In the genomic region with DNA sequence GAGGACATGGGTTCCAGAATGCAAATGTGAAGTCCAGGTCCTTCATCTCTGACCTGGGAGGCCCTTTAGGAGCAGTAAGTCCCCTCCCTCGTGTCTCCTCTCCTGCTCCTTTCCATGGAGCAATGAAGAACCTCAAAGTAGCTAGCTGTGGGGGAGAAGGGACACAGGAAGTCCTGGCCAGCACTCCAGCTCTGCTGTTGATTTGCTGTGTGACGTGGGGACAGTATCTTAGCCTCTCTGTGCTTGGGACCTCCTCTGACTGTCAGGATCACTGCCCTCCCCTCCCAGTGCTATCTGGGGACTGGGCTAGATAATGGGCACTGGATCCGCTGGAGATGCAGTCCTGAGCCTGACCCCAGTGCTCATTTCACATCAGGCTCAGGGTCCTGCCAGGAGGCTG, we compare ENCODE assay signal across 24 cellular contexts. TPM values are rescaled to one million over a fixed set of nuclear protein-coding genes. Genes with fewer than 3 reads are reported as not detected.
A peak's percentile ranks its signal among the peaks of the same experiment; 100 is the strongest.
DNase-seq lines count a peak whose midpoint lies in the region; ATAC-seq, FAIRE-seq and TF ChIP-seq lines count a peak whose summit lies in the region.
"Had no signal": no experiment of that assay in that cellular context is flagged by ENCODE, and none has a peak within 500 bp of the region (broad histone marks: within the 10 kb centered on the region; RNA-seq: fewer than 3 reads in every experiment).

No MANE protein-coding gene starts in this region.

- H3K79me2 ChIP-seq in K562 (ENCODE audit: control insufficient read depth, insufficient read depth, low read length) (no peaks in the 10 kb centered on the region), trophoblast cell (ENCODE audit: control insufficient read depth, insufficient read depth, low read length, poor library complexity) (peaks cover 3% of the 10 kb centered on the region)

- H3K9me3 ChIP-seq in K562 (replicated peaks; ENCODE audit: control insufficient read depth, insufficient read depth, low read depth, low read length) (no peaks in the 10 kb centered on the region), trophoblast cell (ENCODE audit: insufficient read depth, low read depth, low read length) (peaks cover 2% of the 10 kb centered on the region)
- H3K9me3 ChIP-seq: A549, ascending aorta had no signal

- no peak for TF ChIP-seq CTCF in K562 (IDR thresholded peaks at IDR 0.05 in 2 of 3, conservative IDR thresholded peaks at IDR 0.05 in 1 of 3; ENCODE audit: insufficient read depth in 2 of 3, low read depth in 1 of 3, low read length in 3 of 3)

- DNase-seq in activated CD8-positive, alpha-beta memory T cell treated with anti-CD3 and anti-CD28 coated beads, Interleukin-2, amount 10 ng/mL, durations not matched to agents 7 days and 5 days: no peak
- DNase-seq in activated CD8-positive, alpha-beta memory T cell treated with anti-CD3 and anti-CD28 coated beads for 24 hours: no peak
- DNase-seq in K562 (ENCODE audit: extremely low read depth in 1 of 4, low spot score in 3 of 4) (no peak), trophoblast cell (no peak), RKO (ENCODE audit: low spot score) (no peak), HUDEP-2 (lab: John Stamatoyannopoulos, UW; ENCODE audit: unreplicated experiment in 76 of 76) (no peak)
- DNase-seq: activated CD8-positive, alpha-beta memory T cell treated with anti-CD3 and anti-CD28 coated beads, Interleukin-2, amount 50 U/mL, for 4 hours; activated gamma-delta T cell treated with Interleukin-2 at 50 U/mL for 16 hours; foreskin keratinocyte; GM23248; hypothalamus; mesenchymal stem cell; NCI-H146; NCI-H748 treated with DMSO at 0.1 percent for 48 hours; stimulated activated CD4-positive, alpha-beta T cell treated with anti-CD3 and anti-CD28 coated beads, Interleukin-2, amount 100 ng/mL, for 24 hours; T-helper 9 cell had no signal

- H2BK5ac ChIP-seq in trophoblast cell (ENCODE audit: low read depth, low read length, poor library complexity): no peak overlapping the region

- no peak for TF ChIP-seq EP300 in K562 (IDR thresholded peaks at IDR 0.05; ENCODE audit: low read length)

- TF ChIP-seq POLR2A in K562 (conservative IDR thresholded peaks at IDR 0.05): no peak

- H2BK12ac ChIP-seq in trophoblast cell (ENCODE audit: low read length): no peak overlapping the region

- no peak for TF ChIP-seq RAD21 in K562 (CRISPR knock-in tag; conservative IDR thresholded peaks at IDR 0.05 in 1 of 2, IDR thresholded peaks at IDR 0.05 in 1 of 2)

- H3K4me3 ChIP-seq in K562 (no peak overlapping the region), trophoblast cell (ENCODE audit: low read depth, low read length) (no peak overlapping the region)
- H3K4me3 ChIP-seq: A549, ascending aorta, GM23248 had no signal

- H3K4me1 ChIP-seq in K562 (replicated peaks in 1 of 2; ENCODE audit: control insufficient read depth in 2 of 2, insufficient read depth in 2 of 2, low read length in 2 of 2): peaks cover 6 to 15% of the 10 kb centered on the region in 2 experiments; a peak in 4 of 5 replicates
- peaks cover 8 to 10% of the 10 kb centered on the region in 2 experiments for H3K4me1 ChIP-seq in trophoblast cell (ENCODE audit: control insufficient read depth in 1 of 2, insufficient read depth in 2 of 2, low read length in 2 of 2)
- H3K4me1 ChIP-seq: ascending aorta had no signal

- no peak overlapping the region for H3K14ac ChIP-seq in trophoblast cell (ENCODE audit: low read length)

- no peak overlapping the region for H2AK5ac ChIP-seq in trophoblast cell (ENCODE audit: low read length)

- peaks cover 9% of the 10 kb centered on the region for H3K79me1 ChIP-seq in trophoblast cell (ENCODE audit: low read length)

- 50% methylated on average over 3 of the region's 3 CpGs for WGBS in K562 (ENCODE audit: insufficient coverage, low coverage, missing lambda C conversion rate)
- WGBS in trophoblast cell (ENCODE audit: extremely low coverage, insufficient coverage, insufficient read length): no CpG with 5 or more reads among the region's 3 CpGs

- no TSS peak for BruUV-seq in K562 (replicated peaks; lab: Mats Ljungman, UMichigan)

- H3K27ac Mint-ChIP-seq in activated CD8-positive, alpha-beta memory T cell treated with anti-CD3 and anti-CD28 coated beads, Interleukin-2, amount 10 ng/mL, durations not matched to agents 7 days and 5 days: peak overlapping the region; percentile 97
- peak overlapping the region in 2 of 3 donors; percentile 67 to 82 for H3K27ac Mint-ChIP-seq in IgD-negative memory B cell
- H3K27ac Mint-ChIP-seq: nephron, progenitor cell of endocrine pancreas had no signal

- H3K27ac ChIP-seq in K562 (ENCODE audit: extremely low read depth, low read depth, low read length) (no peak overlapping the region), trophoblast cell (ENCODE audit: low read depth, low read length) (no peak overlapping the region)
- H3K27ac ChIP-seq: ascending aorta, foreskin keratinocyte, GM23248 had no signal

- no peak overlapping the region for H4K8ac ChIP-seq in trophoblast cell (ENCODE audit: low read depth, low read length)

- peak overlapping the region; percentile 37 for H4K91ac ChIP-seq in trophoblast cell (ENCODE audit: low read depth, low read length)

- POLR2A ChIA-PET in K562 (lab: Yijun Ruan, JAX): no interaction called here

- CTCF ChIA-PET in activated CD8-positive, alpha-beta memory T cell treated with anti-CD3 and anti-CD28 coated beads, Interleukin-2, amount 10 ng/mL, durations not matched to agents 7 days and 5 days (lab: Charles Lee): interaction anchor here (3.0 kb wide), 1 partner anchor 19 kb away, joined by 11 read pairs; no protein-coding TSS in a partner anchor
- CTCF ChIA-PET in K562 (lab: Yijun Ruan, JAX; ENCODE audit: low intra/inter-chr PET ratio): no interaction called here

- H3K27me3 ChIP-seq in K562 (ENCODE audit: control insufficient read depth in 2 of 2, insufficient read depth in 2 of 2, low read length in 2 of 2) (no peaks in the 10 kb centered on the region), trophoblast cell (ENCODE audit: insufficient read depth, low read length) (no peaks in the 10 kb centered on the region)
- H3K27me3 ChIP-seq: ascending aorta, foreskin keratinocyte had no signal

- H3K23ac ChIP-seq in trophoblast cell (ENCODE audit: low read length): no peak overlapping the region

- no peaks in the 10 kb centered on the region for H4K20me1 ChIP-seq in K562 (replicated peaks; ENCODE audit: control insufficient read depth, insufficient read depth, low read length)

- intact Hi-C loops in K562 (cut with micrococcal nuclease): no loop called here

- H3K36me3 ChIP-seq in K562 (ENCODE audit: control insufficient read depth, insufficient read depth, low read length): no peaks in the 10 kb centered on the region
- no peaks in the 10 kb centered on the region for H3K36me3 ChIP-seq in trophoblast cell (ENCODE audit: control insufficient read depth in 1 of 2, insufficient read depth in 2 of 2, low read length in 2 of 2)
- H3K36me3 ChIP-seq: ascending aorta had no signal

- in situ Hi-C loops in K562 (cut with MboI): no loop called here

- no peak overlapping the region for H3K18ac ChIP-seq in trophoblast cell (ENCODE audit: low read length)

- H2BK120ac ChIP-seq in trophoblast cell (ENCODE audit: insufficient read depth, low read length, poor library complexity): no peak overlapping the region

- H3K4me3 Mint-ChIP-seq in activated CD8-positive, alpha-beta memory T cell treated with anti-CD3 and anti-CD28 coated beads, Interleukin-2, amount 10 ng/mL, durations not matched to agents 7 days and 5 days: peak overlapping the region; percentile 97
- no peak overlapping the region for H3K4me3 Mint-ChIP-seq in IgD-negative memory B cell
- H3K4me3 Mint-ChIP-seq: nephron had no signal

- peaks cover 93% of the 10 kb centered on the region for H3K4me1 Mint-ChIP-seq in activated CD8-positive, alpha-beta memory T cell treated with anti-CD3 and anti-CD28 coated beads, Interleukin-2, amount 10 ng/mL, durations not matched to agents 7 days and 5 days
- peaks cover 41 to 62% (median 51%) of the 10 kb centered on the region in 3 donors for H3K4me1 Mint-ChIP-seq in IgD-negative memory B cell

- H3K9ac ChIP-seq in K562 (ENCODE audit: insufficient read depth in 1 of 2, low read depth in 2 of 2, low read length in 2 of 2) (no peak overlapping the region), trophoblast cell (ENCODE audit: low read length) (no peak overlapping the region)
- H3K9ac ChIP-seq: GM23248 had no signal

- peaks cover 13% of the 10 kb centered on the region for H3K36me3 Mint-ChIP-seq in activated CD8-positive, alpha-beta memory T cell treated with anti-CD3 and anti-CD28 coated beads, Interleukin-2, amount 10 ng/mL, durations not matched to agents 7 days and 5 days
- H3K36me3 Mint-ChIP-seq in IgD-negative memory B cell: no peaks in the 10 kb centered on the region

- H2AFZ ChIP-seq in K562 (ENCODE audit: low read depth, low read length) (no peak overlapping the region), trophoblast cell (ENCODE audit: insufficient read depth, low read length, poor library complexity) (no peak overlapping the region)
- H2AFZ ChIP-seq: GM23248 had no signal

- H3K27me3 Mint-ChIP-seq in activated CD8-positive, alpha-beta memory T cell treated with anti-CD3 and anti-CD28 coated beads, Interleukin-2, amount 10 ng/mL, durations not matched to agents 7 days and 5 days: no peaks in the 10 kb centered on the region
- no peaks in the 10 kb centered on the region for H3K27me3 Mint-ChIP-seq in IgD-negative memory B cell

- no peak overlapping the region for H3K4me2 ChIP-seq in K562 (ENCODE audit: insufficient read depth, low read length)
- no peak overlapping the region for H3K4me2 ChIP-seq in trophoblast cell (ENCODE audit: low read length)
- H3K4me2 ChIP-seq: A549 had no signal

- no peaks in the 10 kb centered on the region for H3K9me1 ChIP-seq in K562 (ENCODE audit: control insufficient read depth, insufficient read depth, low read length)

- H3K4ac ChIP-seq in trophoblast cell (ENCODE audit: low read depth, low read length): no peak overlapping the region

- no peak overlapping the region for H4K12ac ChIP-seq in trophoblast cell (ENCODE audit: low read depth, low read length)

- FAIRE-seq in K562 (lab: Jason Lieb, UNC): no peak
- FAIRE-seq: A549 had no signal

- H3K9me3 Mint-ChIP-seq in activated CD8-positive, alpha-beta memory T cell treated with anti-CD3 and anti-CD28 coated beads, Interleukin-2, amount 10 ng/mL, durations not matched to agents 7 days and 5 days (ENCODE audit: low read depth): no peaks in the 10 kb centered on the region
- H3K9me3 Mint-ChIP-seq in IgD-negative memory B cell: no peaks in the 10 kb centered on the region
- H3K9me3 Mint-ChIP-seq: nephron had no signal

- ATAC-seq in activated CD8-positive, alpha-beta memory T cell treated with anti-CD3 and anti-CD28 coated beads, Interleukin-2, amount 10 ng/mL, durations not matched to agents 7 days and 5 days: no peak
- no peak for ATAC-seq in K562
- ATAC-seq in HG02610 (IDR thresholded peaks at IDR 0.05; ENCODE audit: unreplicated experiment): no peak
- ATAC-seq: A549, foreskin keratinocyte had no signal

RNA-seq across cellular contexts. Expression of gene APOBEC3H, which starts 1.1 kb away (rescaled TPM):
- total RNA-seq in activated CD8-positive, alpha-beta memory T cell treated with anti-CD3 and anti-CD28 coated beads, Interleukin-2, amount 10 ng/mL, durations not matched to agents 7 days and 5 days: 100 to 1,000 TPM in 1 of 2 experiments, 10 to 100 TPM in 1; 67.0 to 137 TPM
- polyA plus RNA-seq in IgD-negative memory B cell (0.48 TPM), K562 (2011; rRNA removed) (not detected in 2 replicates), K562 (2014; fragmentation: Illumina TruSeq; extraction: Trizol) (not detected in 2 replicates), K562 (2014; fragmentation: Nextera tagmentation; extraction: Ambion mirVana) (under 1 TPM in 1 of 2 experiments, not detected in 1; 0.10 TPM), K562 (2014; rRNA removed) (0.21 TPM in 1 of 2 replicates, not detected in the other)
- not detected in 2 replicates for total RNA-seq in K562 (2011; cell fraction: chromatin; rRNA removed; ENCODE audit: low replicate concordance)
- not detected in 2 replicates for total RNA-seq in K562 (2011; cell fraction: nucleolus; rRNA removed)
- not detected in 2 replicates for total RNA-seq in K562 (2011; cell fraction: nucleoplasm; rRNA removed)
- total RNA-seq in K562 (2014; rRNA removed) (not detected in 2 replicates), K562 (2014; rRNA removed; fragmentation: Illumina TruSeq; extraction: Trizol) (not detected in 2 replicates), K562 (2015; rRNA removed; fragmentation: Illumina TruSeq; extraction: Trizol) (not detected in 2 replicates), K562 (2021) (not detected in 2 replicates)
- not detected in 2 replicates for polyA plus RNA-seq in K562 (2011; cell fraction: cytosol; rRNA removed)
- polyA plus RNA-seq in K562 (2011; cell fraction: nucleus; rRNA removed): 0.24 TPM in 2 replicates
- 0.08 TPM in 1 of 2 replicates, not detected in the other for polyA plus RNA-seq in K562 (2012)
- not detected in 2 replicates for polyA minus RNA-seq in K562 (2011; rRNA and poly(A)+ RNA removed)
- polyA minus RNA-seq in K562 (2011; cell fraction: cytosol; rRNA and poly(A)+ RNA removed): not detected in 2 replicates
- not detected in 2 replicates for polyA minus RNA-seq in K562 (2011; cell fraction: nucleus; rRNA and poly(A)+ RNA removed)
- polyA plus RNA-seq in trophoblast cell (2013): 0.94 and 1.1 TPM in 2 replicates
- total RNA-seq: ascending aorta, GM23248, kidney epithelial cell, progenitor cell of endocrine pancreas, urinary bladder had no signal
- polyA plus RNA-seq: GM23248 had no signal

RNA-seq across cellular contexts. Expression of gene APOBEC3G, which starts 18.9 kb away (rescaled TPM):
- total RNA-seq in activated CD8-positive, alpha-beta memory T cell treated with anti-CD3 and anti-CD28 coated beads, Interleukin-2, amount 10 ng/mL, durations not matched to agents 7 days and 5 days: 100 to 1,000 TPM; 146 to 196 TPM
- 90.7 TPM for polyA plus RNA-seq in IgD-negative memory B cell
- 9.8 and 25.1 TPM in 2 replicates for total RNA-seq in K562 (2011; cell fraction: chromatin; rRNA removed; ENCODE audit: low replicate concordance)
- total RNA-seq in K562 (2011; cell fraction: nucleolus; rRNA removed): 18.3 and 21.7 TPM in 2 replicates
- 14.8 and 18.6 TPM in 2 replicates for total RNA-seq in K562 (2011; cell fraction: nucleoplasm; rRNA removed)
- 7.8 and 8.2 TPM in 2 replicates for total RNA-seq in K562 (2014; rRNA removed)
- 7.1 and 7.2 TPM in 2 replicates for total RNA-seq in K562 (2014; rRNA removed; fragmentation: Illumina TruSeq; extraction: Trizol)
- total RNA-seq in K562 (2015; rRNA removed; fragmentation: Illumina TruSeq; extraction: Trizol): 5.2 and 5.3 TPM in 2 replicates
- 6.2 and 6.6 TPM in 2 replicates for total RNA-seq in K562 (2021)
- 6.8 and 12.6 TPM in 2 replicates for polyA plus RNA-seq in K562 (2011; rRNA removed)
- 6.6 and 11.1 TPM in 2 replicates for polyA plus RNA-seq in K562 (2011; cell fraction: cytosol; rRNA removed)
- polyA plus RNA-seq in K562 (2011; cell fraction: nucleus; rRNA removed): 5.5 and 10.5 TPM in 2 replicates
- polyA plus RNA-seq in K562 (2012): 6.7 and 14.8 TPM in 2 replicates
- 9.1 and 12.0 TPM in 2 replicates for polyA plus RNA-seq in K562 (2014; fragmentation: Illumina TruSeq; extraction: Trizol)
- 10 to 100 TPM; 20.4 to 20.8 TPM for polyA plus RNA-seq in K562 (2014; fragmentation: Nextera tagmentation; extraction: Ambion mirVana)
- 11.4 and 14.3 TPM in 2 replicates for polyA plus RNA-seq in K562 (2014; rRNA removed)
- 6.3 and 11.5 TPM in 2 replicates for polyA minus RNA-seq in K562 (2011; rRNA and poly(A)+ RNA removed)
- polyA minus RNA-seq in K562 (2011; cell fraction: cytosol; rRNA and poly(A)+ RNA removed): 4.2 and 6.1 TPM in 2 replicates
- polyA minus RNA-seq in K562 (2011; cell fraction: nucleus; rRNA and poly(A)+ RNA removed): 6.1 and 7.0 TPM in 2 replicates
- polyA plus RNA-seq in trophoblast cell (2013): 1.4 and 1.8 TPM in 2 replicates
- polyA plus RNA-seq: A549 had no signal

RNA-seq across cellular contexts. Expression of gene APOBEC3F, which starts 55.3 kb away (rescaled TPM):
- 10 to 100 TPM; 39.8 to 58.0 TPM for total RNA-seq in activated CD8-positive, alpha-beta memory T cell treated with anti-CD3 and anti-CD28 coated beads, Interleukin-2, amount 10 ng/mL, durations not matched to agents 7 days and 5 days
- 33.0 TPM for polyA plus RNA-seq in IgD-negative memory B cell
- 10.6 and 19.4 TPM in 2 replicates for total RNA-seq in K562 (2011; cell fraction: chromatin; rRNA removed; ENCODE audit: low replicate concordance)
- 12.4 and 13.3 TPM in 2 replicates for total RNA-seq in K562 (2011; cell fraction: nucleolus; rRNA removed)
- 9.5 and 12.7 TPM in 2 replicates for total RNA-seq in K562 (2011; cell fraction: nucleoplasm; rRNA removed)
- total RNA-seq in K562 (2014; rRNA removed): 1.6 and 2.4 TPM in 2 replicates
- 0.80 and 1.1 TPM in 2 replicates for total RNA-seq in K562 (2014; rRNA removed; fragmentation: Illumina TruSeq; extraction: Trizol)
- 1.5 and 1.9 TPM in 2 replicates for total RNA-seq in K562 (2015; rRNA removed; fragmentation: Illumina TruSeq; extraction: Trizol)
- total RNA-seq in K562 (2021): 3.3 and 5.0 TPM in 2 replicates
- polyA plus RNA-seq in K562 (2011; rRNA removed): 1.6 TPM in 2 replicates
- 2.4 and 2.5 TPM in 2 replicates for polyA plus RNA-seq in K562 (2011; cell fraction: cytosol; rRNA removed)
- polyA plus RNA-seq in K562 (2011; cell fraction: nucleus; rRNA removed): 2.4 and 2.7 TPM in 2 replicates
- polyA plus RNA-seq in K562 (2012): 2.3 and 2.9 TPM in 2 replicates
- polyA plus RNA-seq in K562 (2014; fragmentation: Illumina TruSeq; extraction: Trizol): 2.2 and 2.7 TPM in 2 replicates
- polyA plus RNA-seq in K562 (2014; fragmentation: Nextera tagmentation; extraction: Ambion mirVana): 1 to 10 TPM; 1.4 to 2.0 TPM
- polyA plus RNA-seq in K562 (2014; rRNA removed): 1.7 and 4.0 TPM in 2 replicates
- polyA minus RNA-seq in K562 (2011; rRNA and poly(A)+ RNA removed): 2.8 and 3.4 TPM in 2 replicates
- polyA minus RNA-seq in K562 (2011; cell fraction: cytosol; rRNA and poly(A)+ RNA removed): 0.73 and 2.1 TPM in 2 replicates
- 6.7 and 7.0 TPM in 2 replicates for polyA minus RNA-seq in K562 (2011; cell fraction: nucleus; rRNA and poly(A)+ RNA removed)
- polyA plus RNA-seq in trophoblast cell (2013): 4.4 and 4.6 TPM in 2 replicates

RNA-seq across cellular contexts. Expression of gene CBX7, which starts 56.5 kb away (rescaled TPM):
- total RNA-seq in activated CD8-positive, alpha-beta memory T cell treated with anti-CD3 and anti-CD28 coated beads, Interleukin-2, amount 10 ng/mL, durations not matched to agents 7 days and 5 days: 10 to 100 TPM; 12.7 to 13.5 TPM
- polyA plus RNA-seq in IgD-negative memory B cell: 35.4 TPM
- 12.1 and 26.6 TPM in 2 replicates for total RNA-seq in K562 (2011; cell fraction: chromatin; rRNA removed; ENCODE audit: low replicate concordance)
- 16.8 and 18.7 TPM in 2 replicates for total RNA-seq in K562 (2011; cell fraction: nucleolus; rRNA removed)
- total RNA-seq in K562 (2011; cell fraction: nucleoplasm; rRNA removed): 17.3 and 19.4 TPM in 2 replicates
- total RNA-seq in K562 (2014; rRNA removed): 2.9 and 5.0 TPM in 2 replicates
- 1.3 and 1.4 TPM in 2 replicates for total RNA-seq in K562 (2014; rRNA removed; fragmentation: Illumina TruSeq; extraction: Trizol)
- total RNA-seq in K562 (2015; rRNA removed; fragmentation: Illumina TruSeq; extraction: Trizol): 0.83 and 0.87 TPM in 2 replicates
- 4.1 and 4.8 TPM in 2 replicates for total RNA-seq in K562 (2021)
- polyA plus RNA-seq in K562 (2011; rRNA removed): 3.8 and 4.2 TPM in 2 replicates
- 3.7 and 6.6 TPM in 2 replicates for polyA plus RNA-seq in K562 (2011; cell fraction: cytosol; rRNA removed)
- 9.5 and 17.5 TPM in 2 replicates for polyA plus RNA-seq in K562 (2011; cell fraction: nucleus; rRNA removed)
- 2.9 and 5.9 TPM in 2 replicates for polyA plus RNA-seq in K562 (2012)
- 2.8 and 3.5 TPM in 2 replicates for polyA plus RNA-seq in K562 (2014; fragmentation: Illumina TruSeq; extraction: Trizol)
- polyA plus RNA-seq in K562 (2014; fragmentation: Nextera tagmentation; extraction: Ambion mirVana): under 1 TPM; 0.04 to 0.13 TPM
- polyA plus RNA-seq in K562 (2014; rRNA removed): 4.8 and 5.2 TPM in 2 replicates
- 1.6 and 2.9 TPM in 2 replicates for polyA minus RNA-seq in K562 (2011; rRNA and poly(A)+ RNA removed)
- 1.3 and 4.7 TPM in 2 replicates for polyA minus RNA-seq in K562 (2011; cell fraction: cytosol; rRNA and poly(A)+ RNA removed)
- 4.7 and 4.8 TPM in 2 replicates for polyA minus RNA-seq in K562 (2011; cell fraction: nucleus; rRNA and poly(A)+ RNA removed)
- 1.8 TPM in 2 replicates for polyA plus RNA-seq in trophoblast cell (2013)

Comparison
In these comparisons a context has a peak if more than half of its experiments do, and no peak if none do; other contexts are left out.
1. RNA of gene APOBEC3H, which starts 1.1 kb away (total RNA-seq): 67.0 to 137 TPM in activated CD8-positive, alpha-beta memory T cell treated with anti-CD3 and anti-CD28 coated beads, Interleukin-2, amount 10 ng/mL, durations not matched to agents 7 days and 5 days; not detected in K562; every median in the first group is over 10 times any median in the second.
2. RNA of gene APOBEC3G, which starts 18.9 kb away (total RNA-seq): 146 to 196 TPM in activated CD8-positive, alpha-beta memory T cell treated with anti-CD3 and anti-CD28 coated beads, Interleukin-2, amount 10 ng/mL, durations not matched to agents 7 days and 5 days; 5.2 to 25.1 TPM in K562; every median in the first group is over 4 times any median in the second.